Comparison of ENCODE assay signal across 11 cellular contexts in genomic region chr20:2983508-2983907, GRCh38.
"Had no signal": no experiment of that assay in that cellular context is flagged by ENCODE, and none has a peak within 500 bp of the region (broad histone marks: within the 10 kb centered on the region; RNA-seq: fewer than 3 reads in every experiment).

No MANE protein-coding gene starts in this region.

- H3K4me3 ChIP-seq: tibial artery had no signal

- DNase-seq: activated B cell treated with CpG ODN at 0.5 μM for 24 hours; activated naive CD4-positive, alpha-beta T cell treated with anti-CD3 and anti-CD28 coated beads for 36 hours; activated T-cell treated with anti-CD3 and anti-CD28 coated beads for 4 hours; dermis blood vessel endothelial cell; head of caudate nucleus; stimulated activated CD4-positive, alpha-beta T cell treated with anti-CD3 and anti-CD28 coated beads, Interleukin-1b, Interleukin-23, amount 100 ng/mL, for 48 hours; tibial artery had no signal

- H3K27ac Mint-ChIP-seq: activated B cell treated with CpG ODN at 0.5 μM for 24 hours; activated CD4-positive, alpha-beta T cell treated with anti-CD3 and anti-CD28 coated beads, Interleukin-2, amount 10 ng/mL, durations not matched to agents 24 days and 14 days; activated naive CD4-positive, alpha-beta T cell treated with anti-CD3 and anti-CD28 coated beads for 36 hours; activated T-helper 17 cell treated with anti-CD3 and anti-CD28 coated beads, Interleukin-2, amount 50 U/mL, for 72 hours; immature natural killer cell; natural killer cell treated with Interleukin-12 subunit alpha and Interleukin-12 subunit beta and Interleukin-15 and Interleukin-18, amount 100 ng/mL, for 72 hours had no signal

- H3K27me3 Mint-ChIP-seq: activated B cell treated with CpG ODN at 0.5 μM for 24 hours; activated CD4-positive, alpha-beta T cell treated with anti-CD3 and anti-CD28 coated beads, Interleukin-2, amount 10 ng/mL, durations not matched to agents 24 days and 14 days; activated T-helper 17 cell treated with anti-CD3 and anti-CD28 coated beads, Interleukin-2, amount 50 U/mL, for 72 hours; natural killer cell treated with Interleukin-12 subunit alpha and Interleukin-12 subunit beta and Interleukin-15 and Interleukin-18, amount 100 ng/mL, for 72 hours had no signal

- H3K9me3 Mint-ChIP-seq: activated B cell treated with CpG ODN at 0.5 μM for 24 hours; activated naive CD4-positive, alpha-beta T cell treated with anti-CD3 and anti-CD28 coated beads for 36 hours; activated T-helper 17 cell treated with anti-CD3 and anti-CD28 coated beads, Interleukin-2, amount 50 U/mL, for 72 hours; immature natural killer cell; natural killer cell treated with Interleukin-12 subunit alpha and Interleukin-12 subunit beta and Interleukin-15 and Interleukin-18, amount 100 ng/mL, for 72 hours had no signal

- H3K27me3 ChIP-seq: tibial artery had no signal

- H3K4me3 Mint-ChIP-seq: activated B cell treated with CpG ODN at 0.5 μM for 24 hours; activated CD4-positive, alpha-beta T cell treated with anti-CD3 and anti-CD28 coated beads, Interleukin-2, amount 10 ng/mL, durations not matched to agents 24 days and 14 days; activated naive CD4-positive, alpha-beta T cell treated with anti-CD3 and anti-CD28 coated beads for 36 hours; activated T-helper 17 cell treated with anti-CD3 and anti-CD28 coated beads, Interleukin-2, amount 50 U/mL, for 72 hours; immature natural killer cell; natural killer cell treated with Interleukin-12 subunit alpha and Interleukin-12 subunit beta and Interleukin-15 and Interleukin-18, amount 100 ng/mL, for 72 hours had no signal
